In genomic region chr9:81371824-81372223, GRCh38 we compare ENCODE assay signal across 1 cellular context.
TF ChIP-seq lines count a peak whose summit lies in the region.

No MANE protein-coding gene starts in this region.

TF ChIP-seq in GM23338, 12 proteins besides CTCF, POLR2A, EP300 and RAD21 (continued from another document):
- TF ChIP-seq REST (IDR thresholded peaks at IDR 0.05; ENCODE audit: unreplicated experiment), result no peak
- TF ChIP-seq ZNF331 (CRISPR knock-in tag; IDR thresholded peaks at IDR 0.05; ENCODE audit: low read depth), result no peak
- no peak for TF ChIP-seq JUNB (IDR thresholded peaks at IDR 0.05; ENCODE audit: unreplicated experiment)
- TF ChIP-seq ZNF462 (CRISPR knock-in tag; IDR thresholded peaks at IDR 0.05), result no peak
- no peak for TF ChIP-seq EZH2phosphoT487 (IDR thresholded peaks at IDR 0.05; ENCODE audit: unreplicated experiment)
- no peak for TF ChIP-seq STAT1 (IDR thresholded peaks at IDR 0.05; ENCODE audit: unreplicated experiment)
- no peak for TF ChIP-seq NANOG (IDR thresholded peaks at IDR 0.05; ENCODE audit: borderline replicate concordance)
